ENCODE assay signal across 8 cellular contexts in the genomic region with DNA sequence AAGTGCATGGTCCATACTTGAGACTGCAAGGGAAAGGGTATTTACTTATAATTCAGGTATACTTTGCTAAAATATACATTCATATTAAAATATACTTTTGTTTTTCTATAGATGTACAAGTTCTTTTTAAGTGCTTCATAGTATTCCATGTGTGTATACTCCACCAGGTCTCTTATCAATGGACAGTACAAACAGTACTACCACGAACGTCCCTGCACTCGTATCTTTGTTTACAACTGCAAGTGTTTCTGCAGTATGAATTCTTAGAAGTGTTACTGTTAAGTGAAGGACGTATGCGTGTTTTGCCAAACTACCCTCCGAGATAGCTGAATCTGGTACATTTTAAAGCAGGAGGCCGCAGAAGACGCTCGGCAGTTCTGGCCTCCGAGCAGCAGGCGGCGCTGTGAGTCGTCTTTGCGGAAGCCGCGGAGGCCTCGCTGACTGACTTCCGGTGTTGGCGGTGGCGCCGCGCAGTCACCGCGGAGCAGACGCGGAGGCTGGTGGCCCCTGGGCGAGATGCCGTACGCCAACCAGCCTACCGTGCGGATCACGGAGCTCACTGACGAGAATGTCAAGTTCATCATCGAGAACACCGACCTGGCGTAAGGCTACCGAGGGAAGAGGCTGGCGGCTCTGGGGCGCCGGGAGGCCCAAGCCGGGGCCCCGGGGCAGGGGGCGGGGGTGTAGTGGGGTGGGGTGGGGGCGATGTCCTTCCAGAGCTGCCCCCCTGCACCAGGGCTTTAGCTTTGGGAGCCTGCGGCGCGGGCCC. TPM values are rescaled to one million over a fixed set of nuclear protein-coding genes. Genes with fewer than 3 reads are reported as not detected.
DNase-seq lines count a peak whose midpoint lies in the region; ATAC-seq and TF ChIP-seq lines count a peak whose summit lies in the region.

A gene (plus strand): TSS at position 471 of the 769 bp plus-strand sequence. CDS start 46 bp downstream, at position 517.

- H3K9me2 ChIP-seq in PC-3 (replicated peaks; ENCODE audit: low read length) = no peaks in the 10 kb centered on the region

- CTCF ChIA-PET in PC-3 (lab: Charles Lee) = no interaction called here

- peaks cover 3% of the 10 kb centered on the region; the same call in 1 of the 2 replicates for H3K4me1 ChIP-seq in HUES6 (ENCODE audit: control insufficient read depth, insufficient read depth, low read length)
- H3K4me1 ChIP-seq in PC-3 (ENCODE audit: insufficient read depth, low read length) = no peaks in the 10 kb centered on the region
- H3K4me1 ChIP-seq in esophagus (ENCODE audit: control insufficient read depth in 2 of 2, insufficient read depth in 2 of 2, low read length in 1 of 2) = peaks cover 2% of the 10 kb centered on the region in 2 donors
- H3K4me1 ChIP-seq in muscle layer of duodenum (ENCODE audit: control insufficient read depth in 1 of 2, insufficient read depth in 2 of 2, low read length in 2 of 2) = peaks cover 0 to 20% of the 10 kb centered on the region in 2 donors

- H2AFZ ChIP-seq in PC-3 (ENCODE audit: low read length) = no peak within 1 kb of the TSS

- peak; percentile 42 for DNase-seq in DMS 273 treated with DMSO at 0.1 percent for 48 hours (lab: John Stamatoyannopoulos, UW)
- DNase-seq in PC-3 = peak; percentile 77
- peak; percentile 96 for DNase-seq in activated T-cell treated with anti-CD3 and anti-CD28 coated beads, Interleukin-2, amount 50 U/mL, for 1 hour
- peak; percentile 78 to 86 for DNase-seq in stimulated activated CD8-positive, alpha-beta memory T cell treated with anti-CD3 and anti-CD28 coated beads, Interleukin-7, amount 100 ng/mL, for 4 hours (ENCODE audit: low read depth in 2 of 2)

- no peaks in the 10 kb centered on the region for H4K20me1 ChIP-seq in PC-3 (ENCODE audit: low read length)

- no peaks in the 10 kb centered on the region for H3K27me3 ChIP-seq in HUES6 (ENCODE audit: control insufficient read depth, insufficient read depth, low read length)
- H3K27me3 ChIP-seq in PC-3 (ENCODE audit: low read length) = no peaks in the 10 kb centered on the region
- H3K27me3 ChIP-seq in esophagus (ENCODE audit: control insufficient read depth in 1 of 2, insufficient read depth in 2 of 2, low read length in 2 of 2) = no peaks in the 10 kb centered on the region
- H3K27me3 ChIP-seq in muscle layer of duodenum (ENCODE audit: low read depth, low read length) = no peaks in the 10 kb centered on the region

- H3K9ac ChIP-seq in HUES6 (ENCODE audit: low read length) (peak within 1 kb of the TSS; percentile 93), PC-3 (ENCODE audit: low read length) (peak within 1 kb of the TSS; percentile 84)

- H3K4me3 ChIP-seq in HUES6 (ENCODE audit: low read depth, low read length) (peak within 1 kb of the TSS; percentile 97), PC-3 (ENCODE audit: low read length) (peak within 1 kb of the TSS; percentile 97), esophagus (ENCODE audit: low read depth in 1 of 2, low read length in 2 of 2) (peak within 1 kb of the TSS; percentile 83 to 96), muscle layer of duodenum (ENCODE audit: low read depth in 1 of 2, low read length in 2 of 2) (peak within 1 kb of the TSS; percentile 90 to 94)

- peak within 1 kb of the TSS; percentile 96 for H3K4me2 ChIP-seq in PC-3 (ENCODE audit: low read length)

- H3K9me3 ChIP-seq in HUES6 (ENCODE audit: control insufficient read depth, insufficient read depth, low read depth, low read length) (no peaks in the 10 kb centered on the region), PC-3 (ENCODE audit: low read length) (no peaks in the 10 kb centered on the region), esophagus (ENCODE audit: control insufficient read depth in 2 of 2, insufficient read depth in 1 of 2, low read depth in 1 of 2, low read length in 1 of 2) (no peaks in the 10 kb centered on the region), muscle layer of duodenum (ENCODE audit: control insufficient read depth in 1 of 2, low read length in 2 of 2) (no peaks in the 10 kb centered on the region)

- WGBS in esophagus, 2 donors = 1% methylated on average over 37 to 47 of the region's 47 CpGs

- no peak within 1 kb of the TSS; the same call in 1 of the 2 replicates for H3K27ac ChIP-seq in HUES6 (ENCODE audit: low read depth, low read length)
- H3K27ac ChIP-seq in PC-3 (ENCODE audit: low read length) = no peak within 1 kb of the TSS
- peak within 1 kb of the TSS; percentile 44 to 77 for H3K27ac ChIP-seq in esophagus (ENCODE audit: low read depth in 2 of 2, low read length in 1 of 2)
- H3K27ac ChIP-seq in muscle layer of duodenum (ENCODE audit: low read length) = peak within 1 kb of the TSS; percentile 37

- no TSS peak for BruUV-seq in PC-3 (replicated peaks; lab: Mats Ljungman, UMichigan)

- H3K36me3 ChIP-seq in HUES6 (ENCODE audit: control insufficient read depth, insufficient read depth, low read length) (peaks cover 71% of the 10 kb centered on the region), PC-3 (ENCODE audit: low read depth, low read length) (peaks cover 24% of the 10 kb centered on the region; the same call in 1 of the 2 replicates), esophagus (ENCODE audit: control insufficient read depth in 2 of 2, insufficient read depth in 2 of 2, low read length in 1 of 2) (peaks cover 18 to 30% of the 10 kb centered on the region in 2 donors), muscle layer of duodenum (ENCODE audit: control insufficient read depth in 1 of 2, insufficient read depth in 2 of 2, low read length in 2 of 2) (peaks cover 50 to 61% of the 10 kb centered on the region in 2 donors)

- intact Hi-C loops in PC-3 (cut with micrococcal nuclease) = loop anchor here (2.0 kb wide), 1 partner anchor 14 kb away; no protein-coding TSS in a partner anchor

- ATAC-seq in GM21390 (IDR thresholded peaks at IDR 0.05; ENCODE audit: unreplicated experiment) (peak; percentile 94), PC-3 (peak; percentile 92)

- POLR2A ChIA-PET in PC-3 (lab: Charles Lee; ENCODE audit: unreplicated experiment) = interaction anchor here (0.6 kb wide), 1 partner anchor 947 kb away, joined by 3 read pairs; no protein-coding TSS in a partner anchor

- no peaks in the 10 kb centered on the region for H3F3A ChIP-seq in PC-3 (ENCODE audit: low read length, unreplicated experiment)

- H3K79me2 ChIP-seq in PC-3 (ENCODE audit: low read length) = peaks cover 26% of the 10 kb centered on the region

- TF ChIP-seq CTCF in PC-3 (conservative IDR thresholded peaks at IDR 0.05; ENCODE audit: low read depth, low read length) = peak; percentile 77

RNA-seq across cellular contexts. Expression of the gene that starts here (rescaled TPM):
- total RNA-seq in PC-3 (2014; rRNA removed) = 83.2 and 114 TPM in 2 replicates
- 10 to 100 TPM; 18.5 to 34.0 TPM for polyA plus RNA-seq in esophagus

Comparison
In these comparisons a context has a peak if more than half of its experiments do, and no peak if none do; other contexts are left out.
1. DNase-seq: peak in every context shown above with its lines; median percentile 96 in activated T-cell treated with anti-CD3 and anti-CD28 coated beads, Interleukin-2, amount 50 U/mL, for 1 hour; 82 in stimulated activated CD8-positive, alpha-beta memory T cell treated with anti-CD3 and anti-CD28 coated beads, Interleukin-7, amount 100 ng/mL, for 4 hours; 77 in PC-3; 42 in DMS 273 treated with DMSO at 0.1 percent for 48 hours.
2. H3K27ac ChIP-seq: peak in esophagus (2 of 2) and muscle layer of duodenum (single experiment); none in HUES6 (single experiment) and PC-3 (single experiment).
3. Peak in every context shown above with its lines, with median percentiles within 50 percentile points of each other: H3K4me3 ChIP-seq.